Comparison of ENCODE assay signal across 2 cellular contexts in genomic region chr19:1428738-1429391, GRCh38.
A peak's percentile ranks its signal among the peaks of the same experiment; 100 is the strongest.
TF ChIP-seq lines count a peak whose summit lies in the region.

No MANE protein-coding gene starts in this region.

TF ChIP-seq in HEK293, 187 proteins besides CTCF, POLR2A, EP300 and RAD21:
- TF ChIP-seq, protein P1, sequence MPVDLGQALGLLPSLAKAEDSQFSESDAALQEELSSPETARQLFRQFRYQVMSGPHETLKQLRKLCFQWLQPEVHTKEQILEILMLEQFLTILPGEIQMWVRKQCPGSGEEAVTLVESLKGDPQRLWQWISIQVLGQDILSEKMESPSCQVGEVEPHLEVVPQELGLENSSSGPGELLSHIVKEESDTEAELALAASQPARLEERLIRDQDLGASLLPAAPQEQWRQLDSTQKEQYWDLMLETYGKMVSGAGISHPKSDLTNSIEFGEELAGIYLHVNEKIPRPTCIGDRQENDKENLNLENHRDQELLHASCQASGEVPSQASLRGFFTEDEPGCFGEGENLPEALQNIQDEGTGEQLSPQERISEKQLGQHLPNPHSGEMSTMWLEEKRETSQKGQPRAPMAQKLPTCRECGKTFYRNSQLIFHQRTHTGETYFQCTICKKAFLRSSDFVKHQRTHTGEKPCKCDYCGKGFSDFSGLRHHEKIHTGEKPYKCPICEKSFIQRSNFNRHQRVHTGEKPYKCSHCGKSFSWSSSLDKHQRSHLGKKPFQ (tag by site-specific recombination; IDR thresholded peaks at IDR 0.05) = no peak
- TF ChIP-seq, protein P2, sequence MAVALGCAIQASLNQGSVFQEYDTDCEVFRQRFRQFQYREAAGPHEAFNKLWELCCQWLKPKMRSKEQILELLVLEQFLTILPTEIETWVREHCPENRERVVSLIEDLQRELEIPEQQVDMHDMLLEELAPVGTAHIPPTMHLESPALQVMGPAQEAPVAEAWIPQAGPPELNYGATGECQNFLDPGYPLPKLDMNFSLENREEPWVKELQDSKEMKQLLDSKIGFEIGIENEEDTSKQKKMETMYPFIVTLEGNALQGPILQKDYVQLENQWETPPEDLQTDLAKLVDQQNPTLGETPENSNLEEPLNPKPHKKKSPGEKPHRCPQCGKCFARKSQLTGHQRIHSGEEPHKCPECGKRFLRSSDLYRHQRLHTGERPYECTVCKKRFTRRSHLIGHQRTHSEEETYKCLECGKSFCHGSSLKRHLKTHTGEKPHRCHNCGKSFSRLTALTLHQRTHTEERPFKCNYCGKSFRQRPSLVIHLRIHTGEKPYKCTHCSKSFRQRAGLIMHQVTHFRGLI (tag by site-specific recombination; IDR thresholded peaks at IDR 0.05) = 0 out of 2 replicates have a peak, but pooled peaks have one; percentile 25
- TF ChIP-seq HIC1 (tag by site-specific recombination; IDR thresholded peaks at IDR 0.05) = peak; percentile 80; the same call in 1 of the 2 replicates
- TF ChIP-seq, protein P3, sequence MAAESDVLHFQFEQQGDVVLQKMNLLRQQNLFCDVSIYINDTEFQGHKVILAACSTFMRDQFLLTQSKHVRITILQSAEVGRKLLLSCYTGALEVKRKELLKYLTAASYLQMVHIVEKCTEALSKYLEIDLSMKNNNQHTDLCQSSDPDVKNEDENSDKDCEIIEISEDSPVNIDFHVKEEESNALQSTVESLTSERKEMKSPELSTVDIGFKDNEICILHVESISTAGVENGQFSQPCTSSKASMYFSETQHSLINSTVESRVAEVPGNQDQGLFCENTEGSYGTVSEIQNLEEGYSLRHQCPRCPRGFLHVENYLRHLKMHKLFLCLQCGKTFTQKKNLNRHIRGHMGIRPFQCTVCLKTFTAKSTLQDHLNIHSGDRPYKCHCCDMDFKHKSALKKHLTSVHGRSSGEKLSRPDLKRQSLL (tag by site-specific recombination; IDR thresholded peaks at IDR 0.05) = peak; percentile 21; the same call in 1 of the 2 replicates

TF ChIP-seq in K562, 482 proteins besides CTCF, POLR2A, EP300 and RAD21:
- TF ChIP-seq SRF (CRISPR knock-in tag; IDR thresholded peaks at IDR 0.05) = no peak
- 0 out of 2 replicates have a peak, but pooled peaks have one; percentile 66 for TF ChIP-seq POLR2G (IDR thresholded peaks at IDR 0.05; ENCODE audit: low read depth, low read length)
- TF ChIP-seq SIN3A (IDR thresholded peaks at IDR 0.05; ENCODE audit: borderline replicate concordance in 2 of 2, control insufficient read depth in 1 of 2, low read depth in 2 of 2, low read length in 2 of 2) = no peak
- no peak for TF ChIP-seq ZNF165 (CRISPR knock-in tag; IDR thresholded peaks at IDR 0.05; ENCODE audit: borderline replicate concordance)
- peak; percentile 44 for TF ChIP-seq HMGN3 (IDR thresholded peaks at IDR 0.05; ENCODE audit: borderline replicate concordance, extremely low read depth, insufficient read length, low read depth, low read length)
- TF ChIP-seq KLF6 (CRISPR knock-in tag; IDR thresholded peaks at IDR 0.05; ENCODE audit: borderline replicate concordance) = no peak
- no peak for TF ChIP-seq ZNF212 (CRISPR knock-in tag; IDR thresholded peaks at IDR 0.05)
- 0 out of 2 replicates have a peak, but pooled peaks have one; percentile 21 for TF ChIP-seq RBFOX2 (IDR thresholded peaks at IDR 0.05; ENCODE audit: low read depth, low read length)
- peak; percentile 34; the same call in 1 of the 2 replicates for TF ChIP-seq HNRNPL (IDR thresholded peaks at IDR 0.05; ENCODE audit: low read depth, low read length)
- peak; percentile 25 for TF ChIP-seq RBM22 (IDR thresholded peaks at IDR 0.05; ENCODE audit: low read depth, low read length, poor library complexity, severe bottlenecking)
- TF ChIP-seq ZBTB7A (IDR thresholded peaks at IDR 0.05; ENCODE audit: borderline replicate concordance, control insufficient read depth, low read depth, low read length) = no peak
